ENCODE assay signal across 16 cellular contexts in the genomic region with DNA sequence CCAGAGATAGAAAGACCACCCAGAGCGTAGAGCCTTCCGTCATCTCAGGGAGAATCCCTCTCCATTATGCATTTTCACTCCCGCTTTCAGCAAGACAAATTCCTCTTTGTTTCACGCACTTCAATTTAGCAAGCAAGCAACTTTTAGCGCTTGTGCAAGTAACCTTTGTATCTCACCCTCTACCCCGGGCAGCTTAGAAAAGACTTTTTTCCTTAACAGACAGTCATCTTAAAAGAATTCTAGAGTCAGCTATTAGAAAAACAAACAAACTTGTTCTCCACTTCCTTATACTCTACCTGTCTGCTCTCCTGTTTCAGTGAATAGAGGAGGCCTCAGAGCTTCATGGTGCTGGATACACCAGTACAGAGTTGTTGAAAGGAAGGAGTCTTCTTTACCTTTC. TPM values are rescaled to one million over a fixed set of nuclear protein-coding genes. Genes with fewer than 3 reads are reported as not detected.
A peak's percentile ranks its signal among the peaks of the same experiment; 100 is the strongest.
DNase-seq lines count a peak whose midpoint lies in the region; ATAC-seq and TF ChIP-seq lines count a peak whose summit lies in the region.
"Had no signal": no experiment of that assay in that cellular context is flagged by ENCODE, and none has a peak within 500 bp of the region (broad histone marks: within the 10 kb centered on the region; RNA-seq: fewer than 3 reads in every experiment).

No MANE protein-coding gene starts in this region.

- no TSS peak for BruUV-seq in Caco-2 (replicated peaks; lab: Mats Ljungman, UMichigan)

- POLR2A ChIA-PET in Caco-2 (lab: Charles Lee), result interaction anchor here (0.7 kb wide), 1 partner anchor 223 kb away, joined by 3 read pairs; no protein-coding TSS in a partner anchor

- H3K36me3 ChIP-seq in Caco-2 (ENCODE audit: control insufficient read depth, insufficient read depth, low read length) (no peaks in the 10 kb centered on the region), RWPE2 (ENCODE audit: low read depth) (no peaks in the 10 kb centered on the region)
- H3K36me3 ChIP-seq: heart right ventricle, upper lobe of left lung had no signal

- TF ChIP-seq CTCF in Caco-2 (IDR thresholded peaks at IDR 0.05; ENCODE audit: insufficient read depth in 1 of 2, low read depth in 1 of 2, low read length in 1 of 2, severe bottlenecking in 1 of 2, unreplicated experiment in 1 of 2) (no peak), RWPE2 (IDR thresholded peaks at IDR 0.05; ENCODE audit: poor library complexity, severe bottlenecking) (no peak), epithelial cell of proximal tubule (conservative IDR thresholded peaks at IDR 0.05; ENCODE audit: low read depth, low read length) (no peak)

- H3K4me1 ChIP-seq in Caco-2, result peaks cover 67% of the 10 kb centered on the region
- peaks cover 11% of the 10 kb centered on the region for H3K4me1 ChIP-seq in RWPE2 (ENCODE audit: insufficient read depth, poor library complexity, severe bottlenecking)
- H3K4me1 ChIP-seq: heart right ventricle, upper lobe of left lung had no signal

- no peaks in the 10 kb centered on the region for H3K9me3 ChIP-seq in Caco-2
- H3K9me3 ChIP-seq in RWPE2 (ENCODE audit: severe bottlenecking), result no peaks in the 10 kb centered on the region
- H3K9me3 ChIP-seq: heart right ventricle, upper lobe of left lung had no signal

- H3K4me1 Mint-ChIP-seq in Caco-2 (ENCODE audit: low read depth, unreplicated experiment), result peaks cover 64% of the 10 kb centered on the region
- no peaks in the 10 kb centered on the region for H3K4me1 Mint-ChIP-seq in stimulated activated naive B cell treated with anti-CD40 and anti-IgM and Interleukin-4, amounts not matched to agents 10 μg/mL and 1 μg/mL and 100 μg/mL, for 72 hours
- peaks cover 17% of the 10 kb centered on the region for H3K4me1 Mint-ChIP-seq in activated naive CD4-positive, alpha-beta T cell treated with anti-CD3 and anti-CD28 coated beads, Interleukin-2, amount 10 ng/mL, durations not matched to agents 7 days and 5 days
- no peaks in the 10 kb centered on the region for H3K4me1 Mint-ChIP-seq in immature natural killer cell
- H3K4me1 Mint-ChIP-seq: memory B cell had no signal

- H3K4me3 Mint-ChIP-seq in Caco-2 (ENCODE audit: unreplicated experiment) (peak overlapping the region; percentile 86), immature natural killer cell (no peak overlapping the region)
- no peak overlapping the region for H3K4me3 Mint-ChIP-seq in stimulated activated naive B cell treated with anti-CD40 and anti-IgM and Interleukin-4, amounts not matched to agents 10 μg/mL and 1 μg/mL and 100 μg/mL, for 72 hours
- H3K4me3 Mint-ChIP-seq in activated naive CD4-positive, alpha-beta T cell treated with anti-CD3 and anti-CD28 coated beads, Interleukin-2, amount 10 ng/mL, durations not matched to agents 7 days and 5 days, result no peak overlapping the region
- H3K4me3 Mint-ChIP-seq: memory B cell had no signal

- H3K27ac Mint-ChIP-seq in Caco-2 (ENCODE audit: unreplicated experiment), result peak overlapping the region; percentile 98
- H3K27ac Mint-ChIP-seq in stimulated activated naive B cell treated with anti-CD40 and anti-IgM and Interleukin-4, amounts not matched to agents 10 μg/mL and 1 μg/mL and 100 μg/mL, for 72 hours, result no peak overlapping the region
- H3K27ac Mint-ChIP-seq in activated naive CD4-positive, alpha-beta T cell treated with anti-CD3 and anti-CD28 coated beads, Interleukin-2, amount 10 ng/mL, durations not matched to agents 7 days and 5 days, result no peak overlapping the region
- no peak overlapping the region for H3K27ac Mint-ChIP-seq in immature natural killer cell
- H3K27ac Mint-ChIP-seq: activated T-helper 2 cell treated with anti-CD3 and anti-CD28 coated beads, Interferon-gamma antibody, Interleukin-2, Interleukin-4, amounts not matched to agents 10 μg/mL and 5 μg/mL and 100 μg/mL, durations not matched to agents 14 hours and 24 hours and 36 hours; memory B cell had no signal

- H3K4me3 ChIP-seq in Caco-2 (ENCODE audit: low read depth, low read length) (no peak overlapping the region), RWPE2 (ENCODE audit: severe bottlenecking) (no peak overlapping the region), epithelial cell of proximal tubule (ENCODE audit: low read depth, low read length) (no peak overlapping the region)
- H3K4me3 ChIP-seq: heart right ventricle, upper lobe of left lung had no signal

- peak in 1 of 2 experiments; percentile 60 for DNase-seq in Caco-2
- no peak for DNase-seq in RWPE2 (ENCODE audit: low spot score)
- DNase-seq in epithelial cell of proximal tubule (ENCODE audit: low read depth), result peak; percentile 80
- DNase-seq in mucosa of gallbladder (ENCODE audit: low spot score), result peak; percentile 21
- no peak for DNase-seq in stimulated activated naive B cell treated with anti-CD40 and anti-IgM and Interleukin-4, amounts not matched to agents 10 μg/mL and 1 μg/mL and 100 μg/mL, for 72 hours
- DNase-seq in NK-92 (lab: John Stamatoyannopoulos, UW; ENCODE audit: unreplicated experiment), result no peak
- no peak for DNase-seq in activated naive CD4-positive, alpha-beta T cell treated with anti-CD3 and anti-CD28 coated beads, Interleukin-2, amount 10 ng/mL, durations not matched to agents 7 days and 5 days
- no peak for DNase-seq in immature natural killer cell
- DNase-seq: activated CD4-positive, alpha-beta T cell treated with anti-CD3 and anti-CD28 coated beads, Interleukin-2, amount 50 U/mL, for 1 hour; COR-L47; heart right ventricle; posterior cingulate gyrus; T-helper 2 cell; upper lobe of left lung had no signal

- CTCF ChIA-PET in Caco-2 (lab: Charles Lee), result no interaction called here
- CTCF ChIA-PET in activated naive CD4-positive, alpha-beta T cell treated with anti-CD3 and anti-CD28 coated beads, Interleukin-2, amount 10 ng/mL, durations not matched to agents 7 days and 5 days (lab: Charles Lee), result no interaction called here

- no peaks in the 10 kb centered on the region for H3K9me3 Mint-ChIP-seq in Caco-2 (ENCODE audit: unreplicated experiment)
- H3K9me3 Mint-ChIP-seq in stimulated activated naive B cell treated with anti-CD40 and anti-IgM and Interleukin-4, amounts not matched to agents 10 μg/mL and 1 μg/mL and 100 μg/mL, for 72 hours, result no peaks in the 10 kb centered on the region
- no peaks in the 10 kb centered on the region for H3K9me3 Mint-ChIP-seq in activated naive CD4-positive, alpha-beta T cell treated with anti-CD3 and anti-CD28 coated beads, Interleukin-2, amount 10 ng/mL, durations not matched to agents 7 days and 5 days
- no peaks in the 10 kb centered on the region for H3K9me3 Mint-ChIP-seq in immature natural killer cell
- H3K9me3 Mint-ChIP-seq: activated T-helper 2 cell treated with anti-CD3 and anti-CD28 coated beads, Interferon-gamma antibody, Interleukin-2, Interleukin-4, amounts not matched to agents 10 μg/mL and 5 μg/mL and 100 μg/mL, durations not matched to agents 14 hours and 24 hours and 36 hours; memory B cell had no signal

- no peaks in the 10 kb centered on the region for H3K27me3 Mint-ChIP-seq in Caco-2 (ENCODE audit: insufficient read depth, unreplicated experiment)
- H3K27me3 Mint-ChIP-seq in stimulated activated naive B cell treated with anti-CD40 and anti-IgM and Interleukin-4, amounts not matched to agents 10 μg/mL and 1 μg/mL and 100 μg/mL, for 72 hours, result no peaks in the 10 kb centered on the region
- H3K27me3 Mint-ChIP-seq in activated naive CD4-positive, alpha-beta T cell treated with anti-CD3 and anti-CD28 coated beads, Interleukin-2, amount 10 ng/mL, durations not matched to agents 7 days and 5 days, result no peaks in the 10 kb centered on the region
- H3K27me3 Mint-ChIP-seq in immature natural killer cell (ENCODE audit: low read depth in 3 of 3), result peaks cover 0 to 2% (median 0%) of the 10 kb centered on the region in 3 donors

- H3K27me3 ChIP-seq in Caco-2 (replicated peaks; ENCODE audit: control insufficient read depth, insufficient read depth, low read length), result no peaks in the 10 kb centered on the region
- no peaks in the 10 kb centered on the region for H3K27me3 ChIP-seq in RWPE2 (ENCODE audit: insufficient read depth, poor library complexity, severe bottlenecking)
- H3K27me3 ChIP-seq: heart right ventricle, upper lobe of left lung had no signal

- peak; percentile 87 for ATAC-seq in RWPE2 (ENCODE audit: low read depth)
- ATAC-seq in stimulated activated naive B cell treated with anti-CD40 and anti-IgM and Interleukin-4, amounts not matched to agents 10 μg/mL and 1 μg/mL and 100 μg/mL, for 72 hours (replicated peaks), result no peak
- ATAC-seq: heart right ventricle had no signal

- intact Hi-C loops in Caco-2 (cut with micrococcal nuclease; ENCODE audit: unreplicated experiment), result loop anchor here (5.0 kb wide), 1 partner anchor 99 kb away; no protein-coding TSS in a partner anchor

- peaks cover 6% of the 10 kb centered on the region for H3K36me3 Mint-ChIP-seq in Caco-2 (ENCODE audit: insufficient read depth, unreplicated experiment)
- H3K36me3 Mint-ChIP-seq in stimulated activated naive B cell treated with anti-CD40 and anti-IgM and Interleukin-4, amounts not matched to agents 10 μg/mL and 1 μg/mL and 100 μg/mL, for 72 hours, result no peaks in the 10 kb centered on the region
- H3K36me3 Mint-ChIP-seq in activated naive CD4-positive, alpha-beta T cell treated with anti-CD3 and anti-CD28 coated beads, Interleukin-2, amount 10 ng/mL, durations not matched to agents 7 days and 5 days, result no peaks in the 10 kb centered on the region
- H3K36me3 Mint-ChIP-seq in immature natural killer cell, result no peaks in the 10 kb centered on the region

- peak overlapping the region; percentile 2 for H3K27ac ChIP-seq in RWPE2 (ENCODE audit: poor library complexity, severe bottlenecking)
- H3K27ac ChIP-seq: heart right ventricle, upper lobe of left lung had no signal

RNA-seq across cellular contexts. Expression of gene TIGD2, which starts 12.1 kb away (rescaled TPM):
- total RNA-seq in Caco-2 (2022) (25.4 and 26.1 TPM in 2 replicates), epithelial cell of proximal tubule (3.2 and 6.7 TPM in 2 replicates), mucosa of gallbladder (8.9 TPM)
- polyA plus RNA-seq in immature natural killer cell, result 1 to 10 TPM; 2.0 to 7.4 (median 3.9) TPM

Comparison
In these comparisons a context has a peak if more than half of its experiments do, and no peak if none do; other contexts are left out.
1. DNase-seq: peak in epithelial cell of proximal tubule (single experiment) and mucosa of gallbladder (single experiment); none in RWPE2 (single experiment), stimulated activated naive B cell treated with anti-CD40 and anti-IgM and Interleukin-4, amounts not matched to agents 10 μg/mL and 1 μg/mL and 100 μg/mL, for 72 hours (single experiment), NK-92 (single experiment), activated naive CD4-positive, alpha-beta T cell treated with anti-CD3 and anti-CD28 coated beads, Interleukin-2, amount 10 ng/mL, durations not matched to agents 7 days and 5 days (single experiment) and immature natural killer cell (0 of 3).